In the genomic region with DNA sequence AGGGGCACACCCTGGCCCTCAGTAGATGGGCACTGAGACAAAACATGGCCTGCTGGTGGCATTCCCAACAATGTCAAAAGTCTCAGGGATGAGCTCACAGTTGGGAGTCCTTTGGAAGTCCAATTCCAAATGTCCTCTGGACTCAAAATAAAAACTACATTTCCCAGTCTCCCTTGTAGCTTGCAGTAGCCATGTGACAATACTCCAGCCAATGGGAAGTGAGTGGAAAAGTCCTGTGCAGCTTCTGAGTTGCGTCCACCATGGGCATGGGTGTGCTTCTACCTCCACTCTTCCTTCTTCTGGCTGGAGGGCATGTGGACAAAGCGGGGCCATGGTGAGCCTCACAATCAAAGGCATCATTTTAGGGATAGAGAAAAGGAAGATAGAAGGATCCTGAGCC, we compare ENCODE assay signal across 9 cellular contexts. TPM values are rescaled to one million over a fixed set of nuclear protein-coding genes. Genes with fewer than 3 reads are reported as not detected.
DNase-seq lines count a peak whose midpoint lies in the region; ATAC-seq and TF ChIP-seq lines count a peak whose summit lies in the region.
"Had no signal": no experiment of that assay in that cellular context is flagged by ENCODE, and none has a peak within 500 bp of the region (broad histone marks: within the 10 kb centered on the region; RNA-seq: fewer than 3 reads in every experiment).

No MANE protein-coding gene starts in this region.

- H3K4me1 ChIP-seq in RWPE2 (ENCODE audit: insufficient read depth, poor library complexity, severe bottlenecking) (no peaks in the 10 kb centered on the region), psoas muscle (peaks cover 12% of the 10 kb centered on the region)

- H3K27me3 ChIP-seq in RWPE2 (ENCODE audit: insufficient read depth, poor library complexity, severe bottlenecking) (no peaks in the 10 kb centered on the region), psoas muscle (ENCODE audit: insufficient read depth in 3 of 3, low read length in 2 of 3) (peaks cover 0 to under 1% (median 0%) of the 10 kb centered on the region in 3 donors)

- H3K27ac ChIP-seq in RWPE2 (ENCODE audit: poor library complexity, severe bottlenecking) (no peak overlapping the region), psoas muscle (peak overlapping the region; percentile 42)

- 0 out of 3 replicates have a peak, but pooled peaks have one; percentile 28 for ATAC-seq in RWPE2 (ENCODE audit: low read depth)
- ATAC-seq in psoas muscle: peak; percentile 47 to 81 (median 72)
- no peak for ATAC-seq in HG02571 (IDR thresholded peaks at IDR 0.05; ENCODE audit: unreplicated experiment)
- ATAC-seq in HG03565 (IDR thresholded peaks at IDR 0.05; ENCODE audit: unreplicated experiment): no peak
- ATAC-seq in HG02884 (IDR thresholded peaks at IDR 0.05; ENCODE audit: unreplicated experiment): no peak

- DNase-seq in GM04503 (ENCODE audit: low read depth) (peak; percentile 44), RWPE2 (ENCODE audit: low spot score) (no peak), fibroblast of villous mesenchyme (ENCODE audit: low read depth) (peak; percentile 79), psoas muscle (no peak), T-helper 1 cell (no peak)
- DNase-seq: activated T-cell treated with anti-CD3 and anti-CD28 coated beads, Interleukin-2, amount 50 U/mL, for 1 hour had no signal

- no peaks in the 10 kb centered on the region for H3K9me3 ChIP-seq in RWPE2 (ENCODE audit: severe bottlenecking)
- no peaks in the 10 kb centered on the region for H3K9me3 ChIP-seq in psoas muscle

- H3K4me3 ChIP-seq in RWPE2 (ENCODE audit: severe bottlenecking): no peak overlapping the region
- H3K4me3 ChIP-seq in fibroblast of villous mesenchyme (ENCODE audit: low read depth, low read length): no peak overlapping the region
- no peak overlapping the region for H3K4me3 ChIP-seq in psoas muscle

- H3K36me3 ChIP-seq in RWPE2 (ENCODE audit: low read depth) (no peaks in the 10 kb centered on the region), psoas muscle (ENCODE audit: insufficient read depth in 1 of 2, low read depth in 1 of 2) (no peaks in the 10 kb centered on the region)

- 52 to 67% (median 58%) methylated on average over 2 of the region's 2 CpGs for WGBS in psoas muscle, 3 donors

- TF ChIP-seq CTCF in RWPE2 (IDR thresholded peaks at IDR 0.05; ENCODE audit: poor library complexity, severe bottlenecking): no peak
- TF ChIP-seq CTCF in fibroblast of villous mesenchyme (IDR thresholded peaks at IDR 0.05; ENCODE audit: insufficient read depth, low read depth, low read length): no peak
- TF ChIP-seq CTCF in psoas muscle (IDR thresholded peaks at IDR 0.05): no peak

- intact Hi-C loops in psoas muscle (cut with DNase I): no loop called here

RNA-seq across cellular contexts. Expression of a gene that starts 5.8 kb away (rescaled TPM):
- total RNA-seq in fibroblast of villous mesenchyme (44.8 and 53.1 TPM in 2 replicates), psoas muscle (1 to 10 TPM; 2.4 to 8.9 (median 3.1) TPM)
- 1 to 10 TPM; 4.3 to 6.6 (median 4.6) TPM for polyA plus RNA-seq in psoas muscle

RNA-seq across cellular contexts. Expression of a gene that starts 24.5 kb away (rescaled TPM):
- not detected in 2 replicates for total RNA-seq in fibroblast of villous mesenchyme
- not detected for total RNA-seq in psoas muscle
- polyA plus RNA-seq in psoas muscle: not detected

RNA-seq across cellular contexts. Expression of a gene that starts 24.7 kb away (rescaled TPM):
- total RNA-seq in fibroblast of villous mesenchyme (not detected in 2 replicates), psoas muscle (1 to 10 TPM; 2.3 to 6.2 (median 3.5) TPM)
- polyA plus RNA-seq in psoas muscle: 1 to 10 TPM in 2 of 3 donors, under 1 TPM in 1; 0.98 to 2.6 (median 1.3) TPM

RNA-seq across cellular contexts. Expression of a gene that starts 44.8 kb away (rescaled TPM):
- under 0.01 TPM in 1 of 2 replicates, not detected in the other for total RNA-seq in fibroblast of villous mesenchyme
- total RNA-seq in psoas muscle: 1 to 10 TPM; 5.7 to 9.7 (median 8.2) TPM
- polyA plus RNA-seq in psoas muscle: 1 to 10 TPM; 4.0 to 7.6 (median 7.5) TPM

Comparison
In these comparisons a context has a peak if more than half of its experiments do, and no peak if none do; other contexts are left out.
1. DNase-seq: peak in GM04503 (single experiment) and fibroblast of villous mesenchyme (single experiment); none in RWPE2 (single experiment), psoas muscle (0 of 2) and T-helper 1 cell (0 of 5).
2. ATAC-seq: peak in RWPE2 (single experiment) and psoas muscle (4 of 4); none in HG02571 (single experiment), HG03565 (single experiment) and HG02884 (single experiment).